Comparison of ENCODE assay signal across 8 cellular contexts in the genomic region with DNA sequence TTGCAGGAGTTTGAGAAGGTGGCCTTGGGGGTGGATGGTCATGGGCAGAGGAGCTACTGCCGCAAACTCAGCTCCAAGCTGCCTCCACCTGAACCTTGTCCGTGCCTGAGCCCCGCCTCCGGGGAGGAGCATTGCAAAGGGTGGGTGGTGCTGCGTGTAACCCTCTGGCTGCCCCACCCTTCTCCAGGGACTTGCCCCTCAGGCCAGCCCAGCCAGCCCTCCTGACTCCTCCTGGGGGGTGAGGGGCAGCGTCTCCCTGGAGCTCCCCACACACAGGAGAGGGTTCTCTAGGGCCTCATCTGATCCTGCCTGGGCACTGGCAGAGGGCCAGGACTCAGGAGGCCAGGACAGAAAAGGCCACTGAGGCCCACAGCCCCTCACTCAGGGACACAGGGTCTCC. TPM values are rescaled to one million over a fixed set of nuclear protein-coding genes. Genes with fewer than 3 reads are reported as not detected.
"Had no signal": no experiment of that assay in that cellular context is flagged by ENCODE, and none has a peak within 500 bp of the region (broad histone marks: within the 10 kb centered on the region; RNA-seq: fewer than 3 reads in every experiment).

No MANE protein-coding gene starts in this region.

- ATAC-seq: stimulated activated memory B cell treated with anti-CD40 and anti-IgM and Interleukin-4, amounts not matched to agents 10 μg/mL and 1 μg/mL and 100 μg/mL, for 72 hours had no signal

- H2AFZ ChIP-seq: neural progenitor cell had no signal

- H3K4me2 ChIP-seq: neural progenitor cell, smooth muscle cell had no signal

- H3K9ac ChIP-seq: neural progenitor cell had no signal

- H3K4me3 ChIP-seq: neural progenitor cell, ovary, psoas muscle, smooth muscle cell had no signal

- H3K27ac ChIP-seq: epithelial cell of prostate, neural progenitor cell, ovary, psoas muscle had no signal

- H3K36me3 ChIP-seq: neural progenitor cell, ovary had no signal

- DNase-seq: activated B cell treated with CpG ODN at 0.5 μM for 24 hours had no signal

- H3K27me3 ChIP-seq: neural progenitor cell, ovary had no signal

- H3K9me3 ChIP-seq: ovary, psoas muscle had no signal

- H3K4me1 ChIP-seq: neural progenitor cell, psoas muscle had no signal

RNA-seq across cellular contexts. Expression of a gene that starts 12.6 kb away (rescaled TPM):
- polyA plus RNA-seq: liver had no signal
